ENCODE assay signal across 15 cellular contexts in genomic region chr2:9573840-9574239, GRCh38. TPM values are rescaled to one million over a fixed set of nuclear protein-coding genes. Genes with fewer than 3 reads are reported as not detected.
DNase-seq lines count a peak whose midpoint lies in the region; ATAC-seq, FAIRE-seq and TF ChIP-seq lines count a peak whose summit lies in the region.
"Had no signal": no experiment of that assay in that cellular context is flagged by ENCODE, and none has a peak within 500 bp of the region (broad histone marks: within the 10 kb centered on the region; RNA-seq: fewer than 3 reads in every experiment).

No MANE protein-coding gene starts in this region.

- TF ChIP-seq CTCF in HepG2 (CRISPR knock-in tag; IDR thresholded peaks at IDR 0.05): no peak
- no peak for TF ChIP-seq CTCF in right lobe of liver (IDR thresholded peaks at IDR 0.05)
- TF ChIP-seq CTCF in upper lobe of right lung (IDR thresholded peaks at IDR 0.05): no peak
- peak in 1 of 2 experiments; percentile 20 for TF ChIP-seq CTCF in Caco-2 (IDR thresholded peaks at IDR 0.05; ENCODE audit: insufficient read depth in 1 of 2, low read depth in 1 of 2, low read length in 1 of 2, severe bottlenecking in 1 of 2, unreplicated experiment in 1 of 2)

- no peak overlapping the region for H3K9ac ChIP-seq in HepG2 (ENCODE audit: insufficient read depth, low read depth, low read length)

- peak overlapping the region; percentile 87 for H3K27ac Mint-ChIP-seq in T-helper 17 cell
- H3K27ac Mint-ChIP-seq in Caco-2 (ENCODE audit: unreplicated experiment): no peak overlapping the region
- H3K27ac Mint-ChIP-seq: activated naive CD4-positive, alpha-beta T cell treated with anti-CD3 and anti-CD28 coated beads, Interleukin-2, amount 50 U/mL, for 24 hours had no signal

- H3K9me3 Mint-ChIP-seq in Caco-2 (ENCODE audit: unreplicated experiment): no peaks in the 10 kb centered on the region
- H3K9me3 Mint-ChIP-seq: activated CD4-positive, alpha-beta T cell treated with anti-CD3 and anti-CD28 coated beads, Interleukin-2, amount 10 ng/mL, durations not matched to agents 7 days and 5 days; activated naive CD4-positive, alpha-beta T cell treated with anti-CD3 and anti-CD28 coated beads, Interleukin-2, amount 50 U/mL, for 24 hours had no signal

- BruUV-seq in HepG2 (replicated peaks; lab: Mats Ljungman, UMichigan) (no TSS peak), Caco-2 (replicated peaks; lab: Mats Ljungman, UMichigan) (no TSS peak)

- 50% methylated on average over 4 of the region's 4 CpGs for WGBS in HepG2 (ENCODE audit: low lambda C conversion rate)
- WGBS in right lobe of liver (ENCODE audit: insufficient coverage, low coverage, low lambda C conversion rate, missing lambda C conversion rate): 95% methylated on average over 4 of the region's 4 CpGs
- WGBS in right cardiac atrium: 73% methylated on average over 4 of the region's 4 CpGs

- H3K36me3 Mint-ChIP-seq in T-helper 17 cell (ENCODE audit: low read depth) (no peaks in the 10 kb centered on the region), Caco-2 (ENCODE audit: insufficient read depth, unreplicated experiment) (peaks cover 14% of the 10 kb centered on the region)
- H3K36me3 Mint-ChIP-seq: activated naive CD4-positive, alpha-beta T cell treated with anti-CD3 and anti-CD28 coated beads, Interleukin-2, amount 50 U/mL, for 24 hours had no signal

- peak; percentile 23 for FAIRE-seq in HepG2 (lab: Jason Lieb, UNC)
- FAIRE-seq: keratinocyte had no signal

- H3K27me3 ChIP-seq in HepG2 (ENCODE audit: control insufficient read depth in 1 of 2, insufficient read depth in 2 of 2, low read length in 2 of 2): no peaks in the 10 kb centered on the region
- H3K27me3 ChIP-seq in right lobe of liver: no peaks in the 10 kb centered on the region
- H3K27me3 ChIP-seq in right cardiac atrium (ENCODE audit: control insufficient read depth, insufficient read depth): no peaks in the 10 kb centered on the region
- no peaks in the 10 kb centered on the region for H3K27me3 ChIP-seq in upper lobe of right lung
- H3K27me3 ChIP-seq in Caco-2 (replicated peaks; ENCODE audit: control insufficient read depth, insufficient read depth, low read length): no peaks in the 10 kb centered on the region
- H3K27me3 ChIP-seq: colonic mucosa had no signal

- in situ Hi-C loops in HepG2 (cut with HindIII; ENCODE audit: extremely low pct_ligation_motif_present, low pct_unique_long_range_greater_than_20kb): no loop called here

- no peak overlapping the region for H3K4me3 Mint-ChIP-seq in T-helper 17 cell
- H3K4me3 Mint-ChIP-seq in Caco-2 (ENCODE audit: unreplicated experiment): no peak overlapping the region
- H3K4me3 Mint-ChIP-seq: activated CD4-positive, alpha-beta T cell treated with anti-CD3 and anti-CD28 coated beads, Interleukin-2, amount 10 ng/mL, durations not matched to agents 7 days and 5 days; activated naive CD4-positive, alpha-beta T cell treated with anti-CD3 and anti-CD28 coated beads, Interleukin-2, amount 50 U/mL, for 24 hours had no signal

- no peak for TF ChIP-seq RAD21 in HepG2 (CRISPR knock-in tag; IDR thresholded peaks at IDR 0.05)

- no peak for TF ChIP-seq EP300 in HepG2 (IDR thresholded peaks at IDR 0.05; ENCODE audit: low read depth in 2 of 2, low read length in 2 of 2)
- no peak for TF ChIP-seq EP300 in HepG2 (CRISPR knock-in tag; IDR thresholded peaks at IDR 0.05; ENCODE audit: borderline replicate concordance)

- H3K4me1 Mint-ChIP-seq in T-helper 17 cell: peaks cover 9% of the 10 kb centered on the region
- H3K4me1 Mint-ChIP-seq in Caco-2 (ENCODE audit: low read depth, unreplicated experiment): no peaks in the 10 kb centered on the region

- intact Hi-C loops in HepG2 (cut with micrococcal nuclease; ENCODE audit: unreplicated experiment) (no loop called here), right lobe of liver (cut with DNase I) (no loop called here), right cardiac atrium (cut with DNase I) (no loop called here), upper lobe of right lung (cut with DNase I) (no loop called here), Caco-2 (cut with micrococcal nuclease; ENCODE audit: unreplicated experiment) (no loop called here)

- H3K4me3 ChIP-seq in HepG2 (replicated peaks in 1 of 3; ENCODE audit: insufficient read depth in 1 of 3, low read depth in 2 of 3, low read length in 3 of 3): no peak overlapping the region
- H3K4me3 ChIP-seq in right lobe of liver: no peak overlapping the region
- no peak overlapping the region for H3K4me3 ChIP-seq in right cardiac atrium (ENCODE audit: low read length)
- no peak overlapping the region for H3K4me3 ChIP-seq in upper lobe of right lung
- no peak overlapping the region for H3K4me3 ChIP-seq in Caco-2 (ENCODE audit: low read depth, low read length)
- H3K4me3 ChIP-seq: colonic mucosa had no signal

- no peak overlapping the region for H3K27ac ChIP-seq in HepG2 (ENCODE audit: extremely low read length, insufficient read depth, low read length)
- no peak overlapping the region for H3K27ac ChIP-seq in right lobe of liver
- H3K27ac ChIP-seq in right cardiac atrium (ENCODE audit: low read length): peak overlapping the region; percentile 67
- no peak overlapping the region for H3K27ac ChIP-seq in upper lobe of right lung
- H3K27ac ChIP-seq: C4-2B, colonic mucosa had no signal

- H3K9me3 ChIP-seq in HepG2 (ENCODE audit: low read length) (no peaks in the 10 kb centered on the region), right lobe of liver (no peaks in the 10 kb centered on the region), T-helper 17 cell (ENCODE audit: control insufficient read depth, low read length, poor library complexity, severe bottlenecking) (no peaks in the 10 kb centered on the region), right cardiac atrium (ENCODE audit: control insufficient read depth, low read length) (no peaks in the 10 kb centered on the region), upper lobe of right lung (no peaks in the 10 kb centered on the region), Caco-2 (no peaks in the 10 kb centered on the region)
- H3K9me3 ChIP-seq: colonic mucosa had no signal

- no peaks in the 10 kb centered on the region for H4K20me1 ChIP-seq in HepG2 (ENCODE audit: insufficient read depth, low read length)

- no peak overlapping the region for H3K4me2 ChIP-seq in HepG2 (ENCODE audit: low read depth, low read length)

- POLR2A ChIA-PET in HepG2 (lab: Yijun Ruan, JAX) (interaction anchor here (1.4 kb wide), 1 partner anchor 18 kb away, joined by 5 read pairs; the partner anchor contains the start of gene ADAM17), Caco-2 (lab: Charles Lee) (interaction anchor here (1.0 kb wide), 1 partner anchor 57 kb away, joined by 3 read pairs; the partner anchor contains the start of gene YWHAQ)

- H2AFZ ChIP-seq in HepG2 (ENCODE audit: low read length): no peak overlapping the region

- H3K4me1 ChIP-seq in HepG2 (ENCODE audit: insufficient read depth, low read length) (peaks cover 15% of the 10 kb centered on the region), right lobe of liver (peaks cover 0 to 2% (median 0%) of the 10 kb centered on the region in 4 donors), right cardiac atrium (ENCODE audit: control insufficient read depth, insufficient read depth, low read length) (peaks cover 5% of the 10 kb centered on the region), upper lobe of right lung (peaks cover 4% of the 10 kb centered on the region), Caco-2 (no peaks in the 10 kb centered on the region)
- H3K4me1 ChIP-seq: colonic mucosa had no signal

- H3K36me3 ChIP-seq in HepG2 (replicated peaks in 1 of 2; ENCODE audit: control insufficient read depth in 1 of 2, insufficient read depth in 2 of 2, low read length in 2 of 2) (no peaks in the 10 kb centered on the region), right lobe of liver (no peaks in the 10 kb centered on the region), upper lobe of right lung (no peaks in the 10 kb centered on the region), Caco-2 (ENCODE audit: control insufficient read depth, insufficient read depth, low read length) (no peaks in the 10 kb centered on the region)
- H3K36me3 ChIP-seq: colonic mucosa had no signal

- H3K79me2 ChIP-seq in HepG2 (ENCODE audit: insufficient read depth, low read length): no peaks in the 10 kb centered on the region

- peak; percentile 26 for DNase-seq in HepG2 (ENCODE audit: low spot score)
- no peak for DNase-seq in right lobe of liver
- no peak for DNase-seq in T-helper 17 cell
- no peak for DNase-seq in right cardiac atrium
- DNase-seq in upper lobe of right lung: no peak
- DNase-seq in NCI-H82 treated with DMSO at 0.1 percent for 48 hours (lab: John Stamatoyannopoulos, UW; ENCODE audit: unreplicated experiment): no peak
- no peak for DNase-seq in Caco-2
- DNase-seq: activated CD4-positive, alpha-beta T cell treated with anti-CD3 and anti-CD28 coated beads, Interleukin-2, amount 10 ng/mL, durations not matched to agents 7 days and 5 days; colonic mucosa; NCI-H1436; NCI-H748 treated with DMSO at 0.1 percent for 48 hours had no signal

- CTCF ChIA-PET in HepG2 (lab: Yijun Ruan, JAX; ENCODE audit: low intra/inter-chr PET ratio, low total read pairs) (no interaction called here), Caco-2 (lab: Charles Lee) (no interaction called here)

- no peaks in the 10 kb centered on the region for H3K27me3 Mint-ChIP-seq in T-helper 17 cell
- H3K27me3 Mint-ChIP-seq in Caco-2 (ENCODE audit: insufficient read depth, unreplicated experiment): no peaks in the 10 kb centered on the region
- H3K27me3 Mint-ChIP-seq: activated CD4-positive, alpha-beta T cell treated with anti-CD3 and anti-CD28 coated beads, Interleukin-2, amount 10 ng/mL, durations not matched to agents 7 days and 5 days; activated naive CD4-positive, alpha-beta T cell treated with anti-CD3 and anti-CD28 coated beads, Interleukin-2, amount 50 U/mL, for 24 hours had no signal

- TF ChIP-seq POLR2A in HepG2 (IDR thresholded peaks at IDR 0.05; ENCODE audit: insufficient read depth in 1 of 2, low read depth in 2 of 2, low read length in 2 of 2) (no peak), right lobe of liver (IDR thresholded peaks at IDR 0.05) (no peak)

- ATAC-seq in HepG2: peak; percentile 58
- ATAC-seq in right lobe of liver: no peak
- peak; percentile 40 for ATAC-seq in T-helper 17 cell
- ATAC-seq in right cardiac atrium: peak in 1 of 2 donors; percentile 15
- peak; percentile 36 for ATAC-seq in upper lobe of right lung
- no peak for ATAC-seq in HG03565 (IDR thresholded peaks at IDR 0.05; ENCODE audit: unreplicated experiment)

RNA-seq across cellular contexts. Expression of gene ADAM17, which starts 18.2 kb away (rescaled TPM):
- 18.5 and 33.4 TPM in 2 replicates for total RNA-seq in HepG2 (2016; rRNA removed; fragmentation: Illumina TruSeq; extraction: Trizol)
- total RNA-seq in HepG2 (2016; cell fraction: cytosol; rRNA removed; fragmentation: Illumina TruSeq; extraction: Trizol; ENCODE audit: low read depth): 10.8 TPM in 2 replicates
- 17.9 and 33.4 TPM in 2 replicates for total RNA-seq in HepG2 (2016; cell fraction: insoluble cytoplasmic fraction; rRNA removed; fragmentation: Illumina TruSeq; extraction: Trizol)
- 9.7 and 11.1 TPM in 2 replicates for total RNA-seq in HepG2 (2016; cell fraction: membrane; rRNA removed; fragmentation: Illumina TruSeq; extraction: Trizol)
- total RNA-seq in HepG2 (2016; cell fraction: nucleus; rRNA removed; fragmentation: Illumina TruSeq; extraction: Trizol): 38.0 and 48.8 TPM in 2 replicates
- polyA plus RNA-seq in HepG2 (2011; rRNA removed): 6.5 and 8.3 TPM in 2 replicates
- 5.1 and 5.6 TPM in 2 replicates for polyA plus RNA-seq in HepG2 (2011; cell fraction: cytosol; rRNA removed)
- 8.8 and 9.4 TPM in 2 replicates for polyA plus RNA-seq in HepG2 (2011; cell fraction: nucleus; rRNA removed)
- 17.9 and 24.2 TPM in 2 replicates for polyA plus RNA-seq in HepG2 (2012)
- polyA plus RNA-seq in HepG2 (2016; cell fraction: cytosol; fragmentation: Illumina TruSeq; extraction: Trizol; ENCODE audit: low read depth): 0.97 and 1.1 TPM in 2 replicates
- polyA plus RNA-seq in HepG2 (2016; cell fraction: insoluble cytoplasmic fraction; fragmentation: Illumina TruSeq; extraction: Trizol; ENCODE audit: low read depth): 9.7 and 10.5 TPM in 2 replicates
- 2.6 and 3.0 TPM in 2 replicates for polyA plus RNA-seq in HepG2 (2016; cell fraction: membrane; fragmentation: Illumina TruSeq; extraction: Trizol; ENCODE audit: low read depth)
- 34.9 and 37.9 TPM in 2 replicates for polyA plus RNA-seq in HepG2 (2016; cell fraction: nucleus; fragmentation: Illumina TruSeq; extraction: Trizol; ENCODE audit: insufficient read depth, low read depth)
- 12.1 and 17.0 TPM in 2 replicates for polyA minus RNA-seq in HepG2 (2011; rRNA and poly(A)+ RNA removed; ENCODE audit: low replicate concordance)
- 6.2 and 8.7 TPM in 2 replicates for polyA minus RNA-seq in HepG2 (2011; cell fraction: cytosol; rRNA and poly(A)+ RNA removed)
- 31.7 and 39.2 TPM in 2 replicates for polyA minus RNA-seq in HepG2 (2011; cell fraction: nucleus; rRNA and poly(A)+ RNA removed)
- 10 to 100 TPM in 1 of 6 experiments, 1 to 10 TPM in 5; 5.1 to 11.7 (median 6.6) TPM for total RNA-seq in right lobe of liver
- total RNA-seq in T-helper 17 cell: 10 to 100 TPM; 27.2 to 34.0 TPM
- total RNA-seq in right cardiac atrium: 10 to 100 TPM; 14.1 to 23.1 (median 15.8) TPM
- polyA plus RNA-seq in right cardiac atrium: 7.1 TPM
- total RNA-seq in upper lobe of right lung: 57.7 TPM
- 36.3 and 40.5 TPM in 2 replicates for total RNA-seq in Caco-2 (2022)

RNA-seq across cellular contexts. Expression of gene YWHAQ, which starts 57.0 kb away (rescaled TPM):
- total RNA-seq in HepG2 (2016; rRNA removed; fragmentation: Illumina TruSeq; extraction: Trizol): 304 and 420 TPM in 2 replicates
- 64.2 and 66.4 TPM in 2 replicates for total RNA-seq in HepG2 (2016; cell fraction: cytosol; rRNA removed; fragmentation: Illumina TruSeq; extraction: Trizol; ENCODE audit: low read depth)
- 302 and 406 TPM in 2 replicates for total RNA-seq in HepG2 (2016; cell fraction: insoluble cytoplasmic fraction; rRNA removed; fragmentation: Illumina TruSeq; extraction: Trizol)
- 208 and 219 TPM in 2 replicates for total RNA-seq in HepG2 (2016; cell fraction: membrane; rRNA removed; fragmentation: Illumina TruSeq; extraction: Trizol)
- 152 and 166 TPM in 2 replicates for total RNA-seq in HepG2 (2016; cell fraction: nucleus; rRNA removed; fragmentation: Illumina TruSeq; extraction: Trizol)
- polyA plus RNA-seq in HepG2 (2011; rRNA removed): 117 and 160 TPM in 2 replicates
- 91.4 and 117 TPM in 2 replicates for polyA plus RNA-seq in HepG2 (2011; cell fraction: cytosol; rRNA removed)
- 36.4 and 39.0 TPM in 2 replicates for polyA plus RNA-seq in HepG2 (2011; cell fraction: nucleus; rRNA removed)
- 175 and 244 TPM in 2 replicates for polyA plus RNA-seq in HepG2 (2012)
- polyA plus RNA-seq in HepG2 (2016; cell fraction: cytosol; fragmentation: Illumina TruSeq; extraction: Trizol; ENCODE audit: low read depth): 94.8 and 102 TPM in 2 replicates
- polyA plus RNA-seq in HepG2 (2016; cell fraction: insoluble cytoplasmic fraction; fragmentation: Illumina TruSeq; extraction: Trizol; ENCODE audit: low read depth): 521 and 530 TPM in 2 replicates
- polyA plus RNA-seq in HepG2 (2016; cell fraction: membrane; fragmentation: Illumina TruSeq; extraction: Trizol; ENCODE audit: low read depth): 200 and 214 TPM in 2 replicates
- 187 and 192 TPM in 2 replicates for polyA plus RNA-seq in HepG2 (2016; cell fraction: nucleus; fragmentation: Illumina TruSeq; extraction: Trizol; ENCODE audit: insufficient read depth, low read depth)
- 120 and 167 TPM in 2 replicates for polyA minus RNA-seq in HepG2 (2011; rRNA and poly(A)+ RNA removed; ENCODE audit: low replicate concordance)
- polyA minus RNA-seq in HepG2 (2011; cell fraction: cytosol; rRNA and poly(A)+ RNA removed): 164 and 178 TPM in 2 replicates
- polyA minus RNA-seq in HepG2 (2011; cell fraction: nucleus; rRNA and poly(A)+ RNA removed): 73.9 and 82.2 TPM in 2 replicates
- total RNA-seq in right lobe of liver: 100 to 1,000 TPM in 1 of 6 experiments, 10 to 100 TPM in 5; 70.4 to 105 (median 84.2) TPM
- 100 to 1,000 TPM; 176 to 189 TPM for total RNA-seq in T-helper 17 cell
- 100 to 1,000 TPM; 154 to 201 (median 168) TPM for total RNA-seq in right cardiac atrium
- polyA plus RNA-seq in right cardiac atrium: 128 TPM
- 191 TPM for total RNA-seq in upper lobe of right lung
- 344 and 365 TPM in 2 replicates for total RNA-seq in Caco-2 (2022)

Comparison
In these comparisons a context has a peak if more than half of its experiments do, and no peak if none do; other contexts are left out.
1. ATAC-seq: peak in HepG2 (single experiment), T-helper 17 cell (single experiment) and upper lobe of right lung (single experiment); none in right lobe of liver (0 of 4) and HG03565 (single experiment).